In genomic region chr1:161548342-161548741, GRCh38 we compare ENCODE assay signal across 4 cellular contexts. TPM values are rescaled to one million over a fixed set of nuclear protein-coding genes. Genes with fewer than 3 reads are reported as not detected.
"Had no signal": no experiment of that assay in that cellular context is flagged by ENCODE, and none has a peak within 500 bp of the region (broad histone marks: within the 10 kb centered on the region; RNA-seq: fewer than 3 reads in every experiment).

No MANE protein-coding gene starts in this region.

RNA-seq across cellular contexts. Expression of gene FCGR3A, which starts 1.3 kb away (rescaled TPM):
- total RNA-seq: M059J, PC-3, SJCRH30, SK-MEL-5 had no signal
